In the genomic region with DNA sequence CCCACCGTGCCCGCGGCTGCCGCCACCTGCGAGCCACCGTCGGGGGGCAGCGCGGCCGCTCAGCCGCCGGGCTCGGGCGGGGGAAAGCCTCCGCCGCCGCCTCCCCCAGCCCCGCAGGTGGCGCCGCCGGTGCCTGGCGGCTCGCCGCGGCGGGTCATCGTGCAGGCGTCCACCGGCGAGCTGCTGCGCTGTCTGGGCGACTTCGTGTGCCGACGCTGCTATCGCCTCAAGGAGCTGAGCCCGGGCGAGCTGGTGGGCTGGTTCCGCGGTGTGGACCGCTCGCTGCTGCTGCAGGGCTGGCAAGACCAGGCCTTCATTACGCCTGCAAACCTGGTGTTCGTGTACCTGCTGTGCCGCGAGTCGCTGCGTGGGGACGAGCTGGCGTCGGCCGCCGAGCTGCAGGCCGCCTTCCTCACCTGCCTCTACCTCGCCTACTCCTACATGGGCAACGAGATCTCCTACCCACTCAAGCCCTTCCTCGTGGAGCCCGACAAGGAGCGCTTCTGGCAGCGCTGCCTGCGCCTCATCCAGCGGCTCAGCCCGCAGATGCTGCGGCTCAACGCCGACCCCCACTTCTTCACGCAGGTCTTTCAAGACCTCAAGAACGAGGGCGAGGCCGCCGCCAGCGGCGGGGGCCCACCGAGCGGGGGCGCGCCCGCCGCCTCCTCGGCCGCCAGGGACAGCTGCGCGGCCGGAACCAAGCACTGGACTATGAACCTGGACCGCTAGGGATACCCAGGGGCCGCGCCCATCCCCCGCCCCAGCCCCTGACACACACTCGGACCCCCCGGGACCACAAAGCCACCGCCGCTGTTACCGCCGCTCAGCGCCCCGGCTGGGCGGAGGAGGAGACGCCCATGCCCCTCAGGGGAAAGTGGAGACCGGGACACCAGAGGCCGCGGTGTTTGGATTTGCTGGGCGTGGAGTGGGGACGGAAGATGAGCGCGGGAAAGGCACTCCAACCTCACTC, we compare ENCODE assay signal across 8 cellular contexts. TPM values are rescaled to one million over a fixed set of nuclear protein-coding genes. Genes with fewer than 3 reads are reported as not detected.
DNase-seq lines count a peak whose midpoint lies in the region; ATAC-seq and TF ChIP-seq lines count a peak whose summit lies in the region.

No MANE protein-coding gene starts in this region.

- H3K9ac ChIP-seq in HUES64 (ENCODE audit: low read depth, low read length) = no peak overlapping the region

- no peaks in the 10 kb centered on the region for H3K36me3 ChIP-seq in HUES64 (ENCODE audit: insufficient read depth, low read length)

- no peak overlapping the region for H3K27ac ChIP-seq in HUES64 (ENCODE audit: low read depth, low read length)

- no peak for TF ChIP-seq CTCF in natural killer cell (IDR thresholded peaks at IDR 0.05)

- DNase-seq in COR-L47 (lab: John Stamatoyannopoulos, UW) (peak; percentile 51), natural killer cell (no peak), MV-4-11 (lab: John Stamatoyannopoulos, UW) (no peak), SIG-M5 treated with dmso at 0.1 percent for 504 hours (lab: John Stamatoyannopoulos, UW; ENCODE audit: unreplicated experiment) (no peak)
- no peak for DNase-seq in activated CD4-positive, alpha-beta memory T cell treated with anti-CD3 and anti-CD28 coated beads for 36 hours

- CTCF ChIA-PET in activated CD4-positive, alpha-beta memory T cell treated with anti-CD3 and anti-CD28 coated beads for 36 hours (lab: Charles Lee) = interaction anchor here (0.7 to 1.8 kb wide), 4 partner anchors 20 to 335 kb away, joined by 3 to 5 read pairs (median 4); no protein-coding TSS in a partner anchor

- peak overlapping the region; percentile 30 for H3K4me3 Mint-ChIP-seq in activated T-helper 17 cell treated with anti-CD3 and anti-CD28 coated beads, Interleukin-2, amount 50 U/mL, for 72 hours
- H3K4me3 Mint-ChIP-seq in natural killer cell = peak overlapping the region; percentile 53
- no peak overlapping the region for H3K4me3 Mint-ChIP-seq in activated CD4-positive, alpha-beta memory T cell treated with anti-CD3 and anti-CD28 coated beads for 36 hours

- H3K27me3 ChIP-seq in HUES64 (ENCODE audit: insufficient read depth, low read length) = peaks cover 70% of the 10 kb centered on the region

- peaks cover 60% of the 10 kb centered on the region for H3K27me3 Mint-ChIP-seq in activated T-helper 17 cell treated with anti-CD3 and anti-CD28 coated beads, Interleukin-2, amount 50 U/mL, for 72 hours
- peaks cover 55 to 64% of the 10 kb centered on the region in 2 donors for H3K27me3 Mint-ChIP-seq in natural killer cell (ENCODE audit: low read depth in 2 of 2)
- peaks cover 66% of the 10 kb centered on the region for H3K27me3 Mint-ChIP-seq in activated CD4-positive, alpha-beta memory T cell treated with anti-CD3 and anti-CD28 coated beads for 36 hours

- intact Hi-C loops in natural killer cell (cut with micrococcal nuclease) = no loop called here
- intact Hi-C loops in activated CD4-positive, alpha-beta memory T cell treated with anti-CD3 and anti-CD28 coated beads for 36 hours (cut with micrococcal nuclease) = no loop called here

- WGBS in HUES64 = 3% methylated on average over 105 of the region's 105 CpGs

- H3K36me3 Mint-ChIP-seq in activated T-helper 17 cell treated with anti-CD3 and anti-CD28 coated beads, Interleukin-2, amount 50 U/mL, for 72 hours (ENCODE audit: low read depth) = peaks cover 10% of the 10 kb centered on the region
- H3K36me3 Mint-ChIP-seq in natural killer cell = no peaks in the 10 kb centered on the region
- H3K36me3 Mint-ChIP-seq in activated CD4-positive, alpha-beta memory T cell treated with anti-CD3 and anti-CD28 coated beads for 36 hours = no peaks in the 10 kb centered on the region

- H3K9me3 Mint-ChIP-seq in activated T-helper 17 cell treated with anti-CD3 and anti-CD28 coated beads, Interleukin-2, amount 50 U/mL, for 72 hours = no peaks in the 10 kb centered on the region
- no peaks in the 10 kb centered on the region for H3K9me3 Mint-ChIP-seq in natural killer cell
- no peaks in the 10 kb centered on the region for H3K9me3 Mint-ChIP-seq in activated CD4-positive, alpha-beta memory T cell treated with anti-CD3 and anti-CD28 coated beads for 36 hours

- ATAC-seq in activated T-helper 17 cell treated with anti-CD3 and anti-CD28 coated beads, Interleukin-2, amount 50 U/mL, for 72 hours (replicated peaks) = no peak
- ATAC-seq in natural killer cell = no peak
- ATAC-seq in HG02852 (IDR thresholded peaks at IDR 0.05; ENCODE audit: unreplicated experiment) = no peak

- H3K4me1 ChIP-seq in HUES64 (ENCODE audit: insufficient read depth, low read length) = peaks cover 19% of the 10 kb centered on the region

- peaks cover 7% of the 10 kb centered on the region for H3K4me1 Mint-ChIP-seq in activated T-helper 17 cell treated with anti-CD3 and anti-CD28 coated beads, Interleukin-2, amount 50 U/mL, for 72 hours
- peaks cover 0 to 18% of the 10 kb centered on the region in 2 donors for H3K4me1 Mint-ChIP-seq in natural killer cell
- peaks cover 14% of the 10 kb centered on the region for H3K4me1 Mint-ChIP-seq in activated CD4-positive, alpha-beta memory T cell treated with anti-CD3 and anti-CD28 coated beads for 36 hours (ENCODE audit: low read depth)

- H3K9me3 ChIP-seq in HUES64 (ENCODE audit: insufficient read depth, low read depth, low read length) = no peaks in the 10 kb centered on the region

- POLR2A ChIA-PET in activated CD4-positive, alpha-beta memory T cell treated with anti-CD3 and anti-CD28 coated beads for 36 hours (lab: Charles Lee) = no interaction called here

- H3K4me3 ChIP-seq in HUES64 (ENCODE audit: low read length) = peak overlapping the region; percentile 85

- H3K27ac Mint-ChIP-seq in activated T-helper 17 cell treated with anti-CD3 and anti-CD28 coated beads, Interleukin-2, amount 50 U/mL, for 72 hours = no peak overlapping the region
- H3K27ac Mint-ChIP-seq in natural killer cell = no peak overlapping the region
- H3K27ac Mint-ChIP-seq in activated CD4-positive, alpha-beta memory T cell treated with anti-CD3 and anti-CD28 coated beads for 36 hours = no peak overlapping the region

RNA-seq across cellular contexts. Expression of gene CDK5R2, which starts 1.0 kb away (rescaled TPM):
- 0.35 TPM for polyA plus RNA-seq in HUES64 (2013, experiment 1 of 2)
- polyA plus RNA-seq in HUES64 (2013, experiment 2 of 2) = 0.38 TPM
- total RNA-seq in activated T-helper 17 cell treated with anti-CD3 and anti-CD28 coated beads, Interleukin-2, amount 50 U/mL, for 72 hours = not detected
- total RNA-seq in natural killer cell = not detected
- not detected for total RNA-seq in activated CD4-positive, alpha-beta memory T cell treated with anti-CD3 and anti-CD28 coated beads for 36 hours

RNA-seq across cellular contexts. Expression of gene FEV, which starts 24.5 kb away (rescaled TPM):
- not detected for polyA plus RNA-seq in HUES64 (2013, experiment 1 of 2)
- polyA plus RNA-seq in HUES64 (2013, experiment 2 of 2) = not detected
- not detected for total RNA-seq in activated T-helper 17 cell treated with anti-CD3 and anti-CD28 coated beads, Interleukin-2, amount 50 U/mL, for 72 hours
- total RNA-seq in natural killer cell = not detected
- total RNA-seq in activated CD4-positive, alpha-beta memory T cell treated with anti-CD3 and anti-CD28 coated beads for 36 hours = not detected

RNA-seq across cellular contexts. Expression of gene CRYBA2, which starts 32.7 kb away (rescaled TPM):
- not detected for polyA plus RNA-seq in HUES64 (2013, experiment 1 of 2)
- not detected for polyA plus RNA-seq in HUES64 (2013, experiment 2 of 2)
- not detected for total RNA-seq in activated T-helper 17 cell treated with anti-CD3 and anti-CD28 coated beads, Interleukin-2, amount 50 U/mL, for 72 hours
- not detected for total RNA-seq in natural killer cell
- not detected for total RNA-seq in activated CD4-positive, alpha-beta memory T cell treated with anti-CD3 and anti-CD28 coated beads for 36 hours
